36 cellular contexts compared by ENCODE assay signal in the genomic region with DNA sequence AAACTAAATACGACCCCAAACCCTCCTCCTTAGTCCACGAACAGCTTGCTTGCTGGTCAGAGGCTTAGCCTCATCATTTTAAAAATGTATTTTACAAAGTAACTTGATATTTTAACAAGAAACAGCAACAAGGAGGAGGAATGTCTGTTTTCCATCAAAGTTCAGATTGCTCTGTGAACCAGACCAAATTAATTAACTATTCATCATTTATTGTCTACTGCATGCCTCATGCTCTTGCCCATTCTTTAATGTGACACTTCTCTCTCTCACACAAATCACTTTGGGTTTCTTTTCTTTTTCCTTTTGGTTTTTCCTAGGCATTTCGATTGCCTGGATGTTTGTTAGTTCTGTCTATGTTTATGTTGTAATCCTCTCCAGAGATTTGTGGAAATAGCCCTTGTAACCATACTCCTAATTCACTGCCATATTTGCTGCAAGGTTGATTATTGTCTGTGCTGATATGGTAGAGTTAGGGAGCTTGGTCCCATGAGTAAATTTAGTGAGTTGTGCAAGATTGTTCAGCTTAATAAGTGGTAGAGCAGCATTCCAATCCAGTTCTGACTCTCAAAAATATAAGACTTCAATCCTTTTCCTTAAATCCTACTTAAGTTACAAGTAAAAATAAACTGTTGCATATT. TPM values are rescaled to one million over a fixed set of nuclear protein-coding genes. Genes with fewer than 3 reads are reported as not detected.
DNase-seq lines count a peak whose midpoint lies in the region; ATAC-seq, FAIRE-seq and TF ChIP-seq lines count a peak whose summit lies in the region.
"Had no signal": no experiment of that assay in that cellular context is flagged by ENCODE, and none has a peak within 500 bp of the region (broad histone marks: within the 10 kb centered on the region; RNA-seq: fewer than 3 reads in every experiment).

No MANE protein-coding gene starts in this region.

- no peak overlapping the region for H3K9ac ChIP-seq in smooth muscle cell (ENCODE audit: low read depth)

- no peaks in the 10 kb centered on the region for H3K9me3 ChIP-seq in smooth muscle cell (replicated peaks; ENCODE audit: low read depth)
- H3K9me3 ChIP-seq in vagina, result no peaks in the 10 kb centered on the region
- H3K9me3 ChIP-seq: BE2C, MG63, mucosa of descending colon, suprapubic skin had no signal

- FAIRE-seq in endometrium (lab: Jason Lieb, UNC), result peak; percentile 96
- FAIRE-seq: H54, HTR-8/SVneo had no signal

- H3K79me2 ChIP-seq in smooth muscle cell (ENCODE audit: low read depth), result no peaks in the 10 kb centered on the region

- TF ChIP-seq CTCF in smooth muscle cell (IDR thresholded peaks at IDR 0.05; ENCODE audit: borderline replicate concordance, insufficient read depth, poor library complexity, severe bottlenecking) (no peak), vagina (IDR thresholded peaks at IDR 0.05) (no peak)

- H3F3A ChIP-seq in smooth muscle cell (ENCODE audit: low read depth), result peaks cover 8% of the 10 kb centered on the region

- H3K4me1 ChIP-seq in smooth muscle cell (ENCODE audit: low read depth), result no peaks in the 10 kb centered on the region
- no peaks in the 10 kb centered on the region for H3K4me1 ChIP-seq in vagina
- H3K4me1 ChIP-seq: BE2C, heart right ventricle, suprapubic skin had no signal

- H3K27ac ChIP-seq in smooth muscle cell (ENCODE audit: low read depth) (no peak overlapping the region), vagina (no peak overlapping the region)
- H3K27ac ChIP-seq: brain microvascular endothelial cell, epithelial cell of prostate, heart right ventricle, PC-9, skin epidermis, suprapubic skin had no signal

- H3K27me3 ChIP-seq in smooth muscle cell (ENCODE audit: low read depth) (peaks cover 19% of the 10 kb centered on the region), vagina (no peaks in the 10 kb centered on the region)
- H3K27me3 ChIP-seq: BE2C, brain microvascular endothelial cell, suprapubic skin had no signal

- no peaks in the 10 kb centered on the region for H4K20me1 ChIP-seq in smooth muscle cell (ENCODE audit: low read depth)

- no peak overlapping the region for H2AFZ ChIP-seq in smooth muscle cell (ENCODE audit: low read depth)
- H2AFZ ChIP-seq: PC-9 had no signal

- H3K4me3 ChIP-seq in smooth muscle cell (no peak overlapping the region), vagina (no peak overlapping the region)
- H3K4me3 ChIP-seq: heart right ventricle, lung, MG63, mucosa of descending colon, PC-9, skin epidermis, suprapubic skin had no signal

- intact Hi-C loops in vagina (cut with DNase I), result no loop called here

- 28% methylated on average over 3 of the region's 3 CpGs for WGBS in smooth muscle cell (ENCODE audit: low lambda C conversion rate)

- H3K4me2 ChIP-seq in smooth muscle cell, result peak overlapping the region; percentile 67
- H3K4me2 ChIP-seq: PC-9 had no signal

- DNase-seq in LHCN-M2 (ENCODE audit: low read depth), result peak; percentile 31
- peak; percentile 40 for DNase-seq in left kidney (ENCODE audit: low read depth, low spot score)
- DNase-seq in smooth muscle cell (lab: John Stamatoyannopoulos, UW; ENCODE audit: unreplicated experiment), result no peak
- DNase-seq in vagina (ENCODE audit: extremely low spot score in 2 of 2), result no peak
- no peak for DNase-seq in DMS 273 (lab: John Stamatoyannopoulos, UW; ENCODE audit: unreplicated experiment)
- DNase-seq: activated CD8-positive, alpha-beta memory T cell treated with anti-CD3 and anti-CD28 coated beads, Interleukin-2, amount 50 U/mL, for 48 hours; activated CD8-positive, alpha-beta T cell treated with anti-CD3 and anti-CD28 coated beads for 36 hours; activated naive CD4-positive, alpha-beta T cell treated with anti-CD3 and anti-CD28 coated beads for 36 hours; amygdala; BE2C; brain microvascular endothelial cell; CD8-positive, alpha-beta T cell; foreskin melanocyte; heart right ventricle; KBM-7; MG63; mucosa of descending colon; natural killer cell; NCI-H1930; NCI-H2227 treated with DMSO at 0.1 percent for 48 hours; NCI-H69; occipital lobe; stimulated activated naive CD4-positive, alpha-beta T cell had no signal

- no peak for TF ChIP-seq POLR2A in vagina (IDR thresholded peaks at IDR 0.05)

- H3K36me3 ChIP-seq in smooth muscle cell (ENCODE audit: low read depth), result no peaks in the 10 kb centered on the region
- H3K36me3 ChIP-seq in vagina, result no peaks in the 10 kb centered on the region
- H3K36me3 ChIP-seq: BE2C, brain microvascular endothelial cell, heart right ventricle, MG63, suprapubic skin had no signal

- ATAC-seq in activated CD4-positive, CD25-positive, alpha-beta regulatory T cell treated with anti-CD3 and anti-CD28 coated beads, Interleukin-2, amount 50 U/mL, for 24 hours, result no peak
- ATAC-seq in HG03460 (IDR thresholded peaks at IDR 0.05; ENCODE audit: unreplicated experiment), result no peak
- ATAC-seq: activated CD8-positive, alpha-beta T cell treated with anti-CD3 and anti-CD28 coated beads for 36 hours; CD8-positive, alpha-beta T cell; heart right ventricle; mucosa of descending colon; natural killer cell; Right ventricle myocardium inferior had no signal

RNA-seq across cellular contexts. Expression of a gene that starts 8.5 kb away (rescaled TPM):
- total RNA-seq in LHCN-M2 (2014; rRNA removed) (0.58 and 0.75 TPM in 2 replicates), smooth muscle cell (1.1 and 1.6 TPM in 2 replicates), vagina (3.4 TPM)
- polyA plus RNA-seq in LHCN-M2 (2012), result 0.49 TPM
- 0.33 and 1.1 TPM in 2 replicates for polyA plus RNA-seq in smooth muscle cell
- total RNA-seq: Daoy; natural killer cell; PC-9; T-helper 2 cell treated with Interferon-gamma antibody and Interleukin-4, amounts not matched to agents 100 ng/mL and 5 ng/mL, for 36 hours had no signal

Comparison
In these comparisons a context has a peak if more than half of its experiments do, and no peak if none do; other contexts are left out.
1. DNase-seq: peak in LHCN-M2 (single experiment) and left kidney (single experiment); none in smooth muscle cell (single experiment), vagina (0 of 2) and DMS 273 (single experiment).